In the genomic region with DNA sequence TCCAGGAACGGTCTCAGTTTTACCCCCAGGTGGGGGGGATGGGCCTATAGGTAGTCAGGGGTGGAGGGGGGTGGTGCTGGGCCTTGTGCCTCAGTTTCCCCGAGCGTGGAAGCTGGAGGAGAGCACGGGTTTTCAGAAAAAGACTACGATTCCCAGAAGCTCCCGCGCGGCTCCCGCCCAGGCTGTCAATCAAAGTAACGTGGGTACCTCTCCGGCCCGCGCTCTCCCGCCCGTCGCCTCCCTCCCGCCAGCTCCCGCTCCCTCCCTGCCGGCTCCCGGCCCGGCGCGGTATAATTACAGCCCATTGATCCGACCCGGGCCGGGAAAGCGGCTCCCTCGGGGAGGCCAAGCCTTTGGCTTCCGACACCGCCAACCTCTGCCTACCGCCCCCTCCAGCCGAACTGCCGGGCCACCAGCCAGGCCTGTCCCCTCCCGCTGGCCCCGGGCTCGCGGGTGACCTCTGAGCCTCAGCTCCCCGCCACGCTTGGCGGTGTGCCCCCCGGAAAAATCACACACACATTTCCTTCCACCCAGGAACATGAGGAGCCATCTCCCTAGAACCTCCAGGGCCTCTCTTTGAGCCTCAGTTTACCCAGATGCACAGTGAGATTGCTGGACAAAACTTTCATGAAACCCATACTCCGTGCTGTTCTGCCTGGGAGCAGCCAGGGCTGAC, we compare ENCODE assay signal across 8 cellular contexts. TPM values are rescaled to one million over a fixed set of nuclear protein-coding genes. Genes with fewer than 3 reads are reported as not detected.
DNase-seq lines count a peak whose midpoint lies in the region; ATAC-seq and TF ChIP-seq lines count a peak whose summit lies in the region.

No MANE protein-coding gene starts in this region.

- in situ Hi-C loops in mammary epithelial cell (cut with MboI; ENCODE audit: low sequenced_read_pairs in 2 of 2), result no loop called here

- H3K27ac ChIP-seq in mammary epithelial cell (ENCODE audit: insufficient read depth, low read depth, low read length), result peak overlapping the region; percentile 65
- peak overlapping the region; percentile 0 to 94 (median 88) for H3K27ac ChIP-seq in skin epidermis

- DNase-seq in GM12864 (ENCODE audit: low read depth) (peak; percentile 41), NCI-H2171 treated with DMSO at 0.1 percent for 48 hours (lab: John Stamatoyannopoulos, UW) (peak; percentile 94), mammary epithelial cell (peak; percentile 83), iPS-NIHi7 (ENCODE audit: extremely low spot score) (peak; percentile 89)

- H4K20me1 ChIP-seq in mammary epithelial cell (ENCODE audit: insufficient read depth, low read length), result no peaks in the 10 kb centered on the region

- ATAC-seq in HG03064 (IDR thresholded peaks at IDR 0.05; ENCODE audit: low read depth, unreplicated experiment), result peak; percentile 46
- no peak for ATAC-seq in HG03457 (IDR thresholded peaks at IDR 0.05; ENCODE audit: unreplicated experiment)

- intact Hi-C loops in mammary epithelial cell (cut with micrococcal nuclease), result no loop called here

- H3K4me1 ChIP-seq in mammary epithelial cell (ENCODE audit: insufficient read depth, low read length), result peaks cover 18% of the 10 kb centered on the region

- under 1% methylated on average over 15 of the region's 42 CpGs for WGBS in mammary epithelial cell (ENCODE audit: low coverage, missing lambda C conversion rate)

- peak overlapping the region; percentile 73 for H3K4me3 ChIP-seq in GM12864 (ENCODE audit: low read depth, low read length)
- H3K4me3 ChIP-seq in WI38 (ENCODE audit: low read depth, low read length), result peak overlapping the region; percentile 52
- H3K4me3 ChIP-seq in mammary epithelial cell (replicated peaks in 1 of 3; ENCODE audit: insufficient read depth in 1 of 3, low read depth in 2 of 3, low read length in 3 of 3), result peak overlapping the region; percentile 48 to 69 (median 57)
- H3K4me3 ChIP-seq in skin epidermis, result peak overlapping the region; percentile 33 to 50 (median 50)

- peak overlapping the region; percentile 36 for H3K9ac ChIP-seq in mammary epithelial cell (ENCODE audit: insufficient read depth, low read length)

- CTCF ChIA-PET in mammary epithelial cell (lab: Charles Lee; ENCODE audit: low non-redundant PET), result interaction anchor here (0.5 to 0.6 kb wide), 2 partner anchors 74 to 148 kb away, joined by 4 to 5 read pairs; no protein-coding TSS in a partner anchor

- no peaks in the 10 kb centered on the region for H3K79me2 ChIP-seq in mammary epithelial cell (ENCODE audit: insufficient read depth, low read length)

- H3K27me3 ChIP-seq in mammary epithelial cell (ENCODE audit: insufficient read depth, low read length), result no peaks in the 10 kb centered on the region

- no TSS peak for BruUV-seq in mammary epithelial cell (replicated peaks; lab: Mats Ljungman, UMichigan)

- no peak for TF ChIP-seq CTCF in GM12864 (IDR thresholded peaks at IDR 0.05; ENCODE audit: low read depth, low read length, missing control alignments)
- TF ChIP-seq CTCF in WI38 (IDR thresholded peaks at IDR 0.05; ENCODE audit: low read depth, low read length), result no peak
- TF ChIP-seq CTCF in mammary epithelial cell (conservative IDR thresholded peaks at IDR 0.05 in 1 of 2, IDR thresholded peaks at IDR 0.05 in 1 of 2; ENCODE audit: extremely low read depth in 1 of 2, insufficient read depth in 1 of 2, low read depth in 1 of 2, low read length in 2 of 2), result no peak

- H2AFZ ChIP-seq in mammary epithelial cell (ENCODE audit: low read depth, low read length), result peak overlapping the region; percentile 90

- dilution Hi-C loops in mammary epithelial cell (cut with HindIII; ENCODE audit: low sequenced_read_pairs), result no loop called here

- H3K4me2 ChIP-seq in mammary epithelial cell (ENCODE audit: insufficient read depth, low read depth, low read length), result peak overlapping the region; percentile 98

- H3K36me3 ChIP-seq in mammary epithelial cell (ENCODE audit: insufficient read depth, low read length), result no peaks in the 10 kb centered on the region

- no peaks in the 10 kb centered on the region for H3K9me3 ChIP-seq in mammary epithelial cell (replicated peaks; ENCODE audit: insufficient read depth, low read length)

RNA-seq across cellular contexts. Expression of gene TLE2, which starts 7.2 kb away (rescaled TPM):
- 1 to 10 TPM; 4.8 to 7.2 TPM for total RNA-seq in mammary epithelial cell
- 0.87 TPM for polyA plus RNA-seq in mammary epithelial cell
- 0.78 TPM for polyA minus RNA-seq in mammary epithelial cell

RNA-seq across cellular contexts. Expression of gene TLE5, which starts 26.0 kb away (rescaled TPM):
- total RNA-seq in mammary epithelial cell, result 100 to 1,000 TPM; 348 to 349 TPM
- 370 TPM for polyA plus RNA-seq in mammary epithelial cell
- polyA minus RNA-seq in mammary epithelial cell, result 319 TPM

RNA-seq across cellular contexts. Expression of gene GNA11, which starts 57.9 kb away (rescaled TPM):
- 10 to 100 TPM; 68.1 to 91.4 TPM for total RNA-seq in mammary epithelial cell
- polyA plus RNA-seq in mammary epithelial cell, result 67.4 TPM
- 86.9 TPM for polyA minus RNA-seq in mammary epithelial cell

RNA-seq across cellular contexts. Expression of gene TLE6, which starts 58.9 kb away (rescaled TPM):
- 1 to 10 TPM in 1 of 2 donors, under 1 TPM in 1; 0.33 to 1.6 TPM for total RNA-seq in mammary epithelial cell
- polyA plus RNA-seq in mammary epithelial cell, result 0.91 TPM
- not detected for polyA minus RNA-seq in mammary epithelial cell

Comparison
In these comparisons a context has a peak if more than half of its experiments do, and no peak if none do; other contexts are left out.
1. DNase-seq: peak in every context shown above with its lines; median percentile 94 in NCI-H2171 treated with DMSO at 0.1 percent for 48 hours; 89 in iPS-NIHi7; 83 in mammary epithelial cell; 41 in GM12864.